27 cellular contexts compared by ENCODE assay signal in the genomic region with DNA sequence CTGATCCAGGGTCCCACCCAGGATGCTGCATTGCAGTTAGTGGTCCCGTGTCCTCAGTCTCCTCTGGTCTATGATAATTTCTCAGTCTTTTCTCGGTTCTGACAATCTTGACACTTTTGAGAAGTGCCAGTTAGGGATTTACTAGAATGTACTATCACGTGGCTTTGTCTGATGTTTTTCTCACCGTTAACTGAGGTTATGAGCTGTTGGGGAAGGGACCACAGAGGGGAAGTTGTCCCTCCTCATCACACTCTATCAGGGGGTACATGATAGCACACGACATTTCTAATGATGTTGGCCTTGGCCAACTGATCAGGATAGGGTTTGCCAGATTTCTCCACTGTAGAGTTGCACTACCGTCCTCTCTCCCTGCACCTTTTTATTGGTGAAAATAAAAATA.
"Had no signal": no experiment of that assay in that cellular context is flagged by ENCODE, and none has a peak within 500 bp of the region (broad histone marks: within the 10 kb centered on the region; RNA-seq: fewer than 3 reads in every experiment).

No MANE protein-coding gene starts in this region.

- DNase-seq: Kasumi-1, KG1, MG63, NCI-H1048, NCI-H1092 treated with DMSO at 0.1 percent for 48 hours, NCI-H1105 treated with DMSO at 0.1 percent for 48 hours, NCI-H1436, NCI-H187, NCI-H1930, NCI-H2081 treated with DMSO at 0.1 percent for 48 hours, NCI-H2107, NCI-H2171, NCI-H226, NCI-H446 treated with DMSO at 0.1 percent for 48 hours, NCI-H510A, NCI-H524, NCI-H748 treated with DMSO at 0.1 percent for 48 hours, NCI-H82, OCI-M1, PC-3, Peyer's patch, Right ventricle myocardium superior, RPMI8226, SHP77 treated with DMSO at 0.1 percent for 48 hours, SK-N-SH had no signal

- FAIRE-seq: K562 had no signal

- ATAC-seq: K562, PC-3 had no signal

- H3K9me3 ChIP-seq: MG63, SJSA1, SK-N-SH had no signal

- H3K27me3 ChIP-seq: Peyer's patch had no signal

- H3K4me1 ChIP-seq: Peyer's patch, SJSA1 had no signal

- H3K27ac ChIP-seq: Peyer's patch, SJSA1 had no signal

- H3K36me3 ChIP-seq: MG63, Peyer's patch, SJSA1 had no signal

- H3K4me3 ChIP-seq: K562, MG63, Peyer's patch, SJSA1 had no signal
